ENCODE assay signal across 21 cellular contexts in the genomic region with DNA sequence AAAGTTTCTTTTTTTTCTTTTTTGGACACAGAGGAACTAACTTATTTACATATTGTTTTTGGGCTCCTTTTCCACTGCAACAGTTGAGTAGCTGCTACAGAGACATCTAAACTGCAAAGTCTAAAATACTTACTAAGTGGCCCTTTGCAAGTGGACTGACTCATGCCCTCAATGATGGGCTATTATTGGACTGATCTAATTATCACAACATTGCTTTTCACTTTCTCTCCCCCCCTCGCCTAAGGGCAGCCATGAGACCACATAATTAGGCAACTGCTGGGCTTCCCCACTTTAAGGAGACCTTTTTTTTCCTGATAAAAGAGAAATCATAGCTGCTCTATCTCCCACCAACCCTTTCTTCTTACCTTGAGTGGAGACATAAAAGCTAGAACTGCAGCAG. TPM values are rescaled to one million over a fixed set of nuclear protein-coding genes. Genes with fewer than 3 reads are reported as not detected.
DNase-seq lines count a peak whose midpoint lies in the region; ATAC-seq and TF ChIP-seq lines count a peak whose summit lies in the region.
"Had no signal": no experiment of that assay in that cellular context is flagged by ENCODE, and none has a peak within 500 bp of the region (broad histone marks: within the 10 kb centered on the region; RNA-seq: fewer than 3 reads in every experiment).

No MANE protein-coding gene starts in this region.

- no peaks in the 10 kb centered on the region for H3K4me1 ChIP-seq in right atrium auricular region
- no peaks in the 10 kb centered on the region for H3K4me1 ChIP-seq in effector memory CD4-positive, alpha-beta T cell (ENCODE audit: control insufficient read depth, insufficient read depth, low read length, poor library complexity, severe bottlenecking)
- H3K4me1 ChIP-seq: BLaER1 had no signal

- no peaks in the 10 kb centered on the region for H3K36me3 ChIP-seq in right atrium auricular region
- H3K36me3 ChIP-seq in effector memory CD4-positive, alpha-beta T cell (ENCODE audit: control insufficient read depth, insufficient read depth, low read length): no peaks in the 10 kb centered on the region
- H3K36me3 ChIP-seq: BLaER1 had no signal

- H3K4me3 ChIP-seq in right atrium auricular region: no peak overlapping the region
- no peak overlapping the region for H3K4me3 ChIP-seq in effector memory CD4-positive, alpha-beta T cell (ENCODE audit: insufficient read depth, low read depth, low read length, poor library complexity, severe bottlenecking)
- H3K4me3 ChIP-seq: A549, BLaER1 had no signal

- ATAC-seq in left ventricle myocardium superior (peak; percentile 56), GM21381 (IDR thresholded peaks at IDR 0.05; ENCODE audit: unreplicated experiment) (no peak)
- ATAC-seq: A549 had no signal

- no peaks in the 10 kb centered on the region for H3K27me3 ChIP-seq in right atrium auricular region
- no peaks in the 10 kb centered on the region for H3K27me3 ChIP-seq in effector memory CD4-positive, alpha-beta T cell (replicated peaks; ENCODE audit: control insufficient read depth, insufficient read depth, low read length, poor library complexity, severe bottlenecking)
- H3K27me3 ChIP-seq: BLaER1 had no signal

- TF ChIP-seq CTCF in right atrium auricular region (IDR thresholded peaks at IDR 0.05): no peak

- H3K9me3 ChIP-seq in right atrium auricular region: no peaks in the 10 kb centered on the region
- H3K9me3 ChIP-seq in effector memory CD4-positive, alpha-beta T cell (ENCODE audit: control insufficient read depth, low read length): no peaks in the 10 kb centered on the region
- H3K9me3 ChIP-seq: A549, BLaER1 had no signal

- intact Hi-C loops in left ventricle myocardium superior (cut with micrococcal nuclease): no loop called here

- H3K27ac ChIP-seq in right atrium auricular region: no peak overlapping the region
- H3K27ac ChIP-seq in effector memory CD4-positive, alpha-beta T cell (ENCODE audit: insufficient read depth, low read length, poor library complexity, severe bottlenecking): no peak overlapping the region
- H3K27ac ChIP-seq: BLaER1, KMS-11 had no signal

- no peak for DNase-seq in left ventricle myocardium superior
- no peak for DNase-seq in right atrium auricular region (ENCODE audit: low spot score)
- DNase-seq in RPMI7951 (ENCODE audit: low read depth): peak; percentile 51
- peak; percentile 78 for DNase-seq in islet precursor cell
- no peak for DNase-seq in effector memory CD4-positive, alpha-beta T cell
- no peak for DNase-seq in amniotic stem cell (lab: John Stamatoyannopoulos, UW)
- no peak for DNase-seq in GM19240 (ENCODE audit: insufficient read length, low spot score)
- DNase-seq: CD4-positive, alpha-beta memory T cell; DMS153; H7; NCI-H1930; NCI-H2171 treated with DMSO at 0.1 percent for 48 hours; NCI-H446 treated with DMSO at 0.1 percent for 48 hours; NCI-H774; OCI-M1; RPMI8226; SIG-M5 had no signal

RNA-seq across cellular contexts. Expression of gene PLK2, which starts 47.0 kb away (rescaled TPM):
- total RNA-seq in left ventricle myocardium superior: 72.3 TPM
- 100 to 1,000 TPM in 1 of 2 donors, 10 to 100 TPM in 1; 63.3 to 138 TPM for total RNA-seq in right atrium auricular region
- total RNA-seq in RPMI7951 (2014; rRNA removed; shearing (Covaris generic)): 120 and 137 TPM in 2 replicates

Comparison
In these comparisons a context has a peak if more than half of its experiments do, and no peak if none do; other contexts are left out.
1. DNase-seq: peak in RPMI7951 (single experiment) and islet precursor cell (single experiment); none in left ventricle myocardium superior (single experiment), right atrium auricular region (single experiment), effector memory CD4-positive, alpha-beta T cell (0 of 3), amniotic stem cell (single experiment) and GM19240 (single experiment).